Comparison of ENCODE assay signal across 2 cellular contexts in genomic region chr18:57753063-57753462, GRCh38.
TF ChIP-seq lines count a peak whose summit lies in the region.

No MANE protein-coding gene starts in this region.

TF ChIP-seq in IMR-90, 13 proteins besides CTCF, POLR2A, EP300 and RAD21:
- TF ChIP-seq NFE2L2 (IDR thresholded peaks at IDR 0.05; ENCODE audit: low read depth, low read length): no peak
- TF ChIP-seq MAFK (IDR thresholded peaks at IDR 0.05; ENCODE audit: low read depth, low read length): no peak
- TF ChIP-seq, protein P1, sequence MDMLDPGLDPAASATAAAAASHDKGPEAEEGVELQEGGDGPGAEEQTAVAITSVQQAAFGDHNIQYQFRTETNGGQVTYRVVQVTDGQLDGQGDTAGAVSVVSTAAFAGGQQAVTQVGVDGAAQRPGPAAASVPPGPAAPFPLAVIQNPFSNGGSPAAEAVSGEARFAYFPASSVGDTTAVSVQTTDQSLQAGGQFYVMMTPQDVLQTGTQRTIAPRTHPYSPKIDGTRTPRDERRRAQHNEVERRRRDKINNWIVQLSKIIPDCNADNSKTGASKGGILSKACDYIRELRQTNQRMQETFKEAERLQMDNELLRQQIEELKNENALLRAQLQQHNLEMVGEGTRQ (IDR thresholded peaks at IDR 0.05; ENCODE audit: low read depth, low read length): no peak
- TF ChIP-seq RFX5 (IDR thresholded peaks at IDR 0.05; ENCODE audit: low read depth, low read length): no peak
- TF ChIP-seq CEBPB (IDR thresholded peaks at IDR 0.05; ENCODE audit: low read depth, low read length): no peak
- TF ChIP-seq ELK1 (IDR thresholded peaks at IDR 0.05; ENCODE audit: borderline replicate concordance, low read depth, low read length): no peak
- no peak for TF ChIP-seq MXI1 (IDR thresholded peaks at IDR 0.05; ENCODE audit: borderline replicate concordance, low read depth, low read length)
- no peak for TF ChIP-seq SMC3 (IDR thresholded peaks at IDR 0.05; ENCODE audit: low read depth, low read length)
- TF ChIP-seq BHLHE40 (IDR thresholded peaks at IDR 0.05; ENCODE audit: low read depth, low read length): no peak
- no peak for TF ChIP-seq FOS (IDR thresholded peaks at IDR 0.05; ENCODE audit: low read depth, low read length)
- no peak for TF ChIP-seq RCOR1 (IDR thresholded peaks at IDR 0.05; ENCODE audit: insufficient replicate concordance, low read length)
- TF ChIP-seq CHD1 (IDR thresholded peaks at IDR 0.05; ENCODE audit: low read depth, low read length): no peak
- TF ChIP-seq MAZ (IDR thresholded peaks at IDR 0.05; ENCODE audit: borderline replicate concordance, low read depth, low read length): no peak
TF ChIP-seq in IMR-90: peak in this region for 0.

TF ChIP-seq in K562, 482 proteins besides CTCF, POLR2A, EP300 and RAD21:
- TF ChIP-seq U2AF2 (optimal IDR thresholded peaks at IDR 0.05; ENCODE audit: low read depth, low read length): no peak
- no peak for TF ChIP-seq RFX5 (IDR thresholded peaks at IDR 0.05; ENCODE audit: low read depth, low read length)
- no peak for TF ChIP-seq ZNF586 (CRISPR knock-in tag; conservative IDR thresholded peaks at IDR 0.05)
- no peak for TF ChIP-seq RBBP5 (IDR thresholded peaks at IDR 0.05; ENCODE audit: borderline replicate concordance, insufficient read depth, low read length, poor library complexity, severe bottlenecking)
- no peak for TF ChIP-seq NEUROD1 (IDR thresholded peaks at IDR 0.05; ENCODE audit: borderline replicate concordance, low read depth, low read length, partially characterized antibody)
- 0 out of 4 replicates have a peak, but pooled peaks of 1 of the 2 experiments have one; percentile 11 for TF ChIP-seq FOXA3 (CRISPR knock-in tag; conservative IDR thresholded peaks at IDR 0.05 in 1 of 2, IDR thresholded peaks at IDR 0.05 in 1 of 2)
- peak; percentile 45; the same call in 1 of the 2 replicates for TF ChIP-seq SPI1 (IDR thresholded peaks at IDR 0.05; ENCODE audit: borderline replicate concordance, low read depth, low read length)
- TF ChIP-seq NFIX (CRISPR knock-in tag; IDR thresholded peaks at IDR 0.05; ENCODE audit: low read depth): no peak
- no peak for TF ChIP-seq POLR3A (IDR thresholded peaks at IDR 0.05; ENCODE audit: borderline replicate concordance, extremely low read depth, insufficient read depth, insufficient read length)
- TF ChIP-seq CHD2 (IDR thresholded peaks at IDR 0.05; ENCODE audit: low read depth, low read length): no peak
- TF ChIP-seq CCNT2 (IDR thresholded peaks at IDR 0.05; ENCODE audit: borderline replicate concordance, extremely low read depth, insufficient read length, low read depth, low read length): no peak
